9 cellular contexts compared by ENCODE assay signal in genomic region chr5:141330299-141331080, GRCh38. TPM values are rescaled to one million over a fixed set of nuclear protein-coding genes. Genes with fewer than 3 reads are reported as not detected.
DNase-seq lines count a peak whose midpoint lies in the region; FAIRE-seq and TF ChIP-seq lines count a peak whose summit lies in the region.
"Had no signal": no experiment of that assay in that cellular context is flagged by ENCODE, and none has a peak within 500 bp of the region (broad histone marks: within the 10 kb centered on the region; RNA-seq: fewer than 3 reads in every experiment).

PCDHGA1 (plus strand) TSS chr5:141330514.

- H3K27ac Mint-ChIP-seq in activated CD4-positive, alpha-beta memory T cell treated with anti-CD3 and anti-CD28 coated beads, Interleukin-2, amount 10 ng/mL, durations not matched to agents 7 days and 5 days: no peak within 1 kb of the TSS
- H3K27ac Mint-ChIP-seq in mesothelial cell of epicardium: no peak within 1 kb of the TSS

- DNase-seq in activated naive CD4-positive, alpha-beta T cell treated with Interleukin-2 at 50 U/mL for 16 hours: peak; percentile 37
- no peak for DNase-seq in activated naive CD4-positive, alpha-beta T cell treated with anti-CD3 and anti-CD28 coated beads, Interleukin-2, amount 50 U/mL, for 16 hours
- DNase-seq in Karpas-422 (peak; percentile 89), left kidney (ENCODE audit: low read depth, low spot score) (peak; percentile 38), mesothelial cell of epicardium (ENCODE audit: low spot score in 2 of 2, unreplicated experiment in 2 of 2) (no peak), retina (no peak), GM12891 (ENCODE audit: insufficient read length, low spot score) (no peak)
- DNase-seq in activated CD4-positive, alpha-beta memory T cell treated with anti-CD3 and anti-CD28 coated beads, Interleukin-2, amount 10 ng/mL, durations not matched to agents 7 days and 5 days: peak; percentile 39

- H3K27me3 Mint-ChIP-seq in activated CD4-positive, alpha-beta memory T cell treated with anti-CD3 and anti-CD28 coated beads, Interleukin-2, amount 10 ng/mL, durations not matched to agents 7 days and 5 days: peaks cover 30% of the 10 kb centered on the region
- H3K27me3 Mint-ChIP-seq in mesothelial cell of epicardium (ENCODE audit: low read depth): no peaks in the 10 kb centered on the region

- H3K27ac ChIP-seq in Karpas-422 (ENCODE audit: low read length): no peak within 1 kb of the TSS

- TF ChIP-seq CTCF in mesothelial cell of epicardium (IDR thresholded peaks at IDR 0.05; ENCODE audit: unreplicated experiment): no peak

- H3K36me3 ChIP-seq in Karpas-422 (ENCODE audit: insufficient read depth, low read length): no peaks in the 10 kb centered on the region

- H4K20me1 ChIP-seq in Karpas-422 (ENCODE audit: insufficient read depth, low read depth, low read length): no peaks in the 10 kb centered on the region

- H3K9me3 Mint-ChIP-seq in activated CD4-positive, alpha-beta memory T cell treated with anti-CD3 and anti-CD28 coated beads, Interleukin-2, amount 10 ng/mL, durations not matched to agents 7 days and 5 days: peaks cover 13% of the 10 kb centered on the region
- peaks cover 68% of the 10 kb centered on the region for H3K9me3 Mint-ChIP-seq in mesothelial cell of epicardium

- H3K27me3 ChIP-seq in Karpas-422 (ENCODE audit: low read length): no peaks in the 10 kb centered on the region

- peaks cover 5% of the 10 kb centered on the region for H3K4me1 Mint-ChIP-seq in activated CD4-positive, alpha-beta memory T cell treated with anti-CD3 and anti-CD28 coated beads, Interleukin-2, amount 10 ng/mL, durations not matched to agents 7 days and 5 days
- no peaks in the 10 kb centered on the region for H3K4me1 Mint-ChIP-seq in mesothelial cell of epicardium

- H3K9ac ChIP-seq in Karpas-422 (ENCODE audit: low read length): peak within 1 kb of the TSS; percentile 62

- no peaks in the 10 kb centered on the region for H3K9me2 ChIP-seq in Karpas-422 (replicated peaks; ENCODE audit: insufficient read depth, low read length)

- peaks cover 28% of the 10 kb centered on the region for H3K4me1 ChIP-seq in Karpas-422 (ENCODE audit: low read length)

- peak within 1 kb of the TSS; percentile 46 for H3K4me3 ChIP-seq in Karpas-422 (ENCODE audit: low read length)

- peak within 1 kb of the TSS; percentile 58 for H3K4me2 ChIP-seq in Karpas-422 (ENCODE audit: low read depth, low read length, poor library complexity, severe bottlenecking)

- POLR2A ChIA-PET in activated CD4-positive, alpha-beta memory T cell treated with anti-CD3 and anti-CD28 coated beads, Interleukin-2, amount 10 ng/mL, durations not matched to agents 7 days and 5 days (lab: Charles Lee): interaction anchor here (2.4 kb wide), 1 partner anchor 10 kb away, joined by 19 read pairs; the partner anchor contains the start of gene TAF7

- peaks cover 4% of the 10 kb centered on the region for H3K36me3 Mint-ChIP-seq in activated CD4-positive, alpha-beta memory T cell treated with anti-CD3 and anti-CD28 coated beads, Interleukin-2, amount 10 ng/mL, durations not matched to agents 7 days and 5 days (ENCODE audit: low read depth)
- H3K36me3 Mint-ChIP-seq in mesothelial cell of epicardium: peaks cover 8% of the 10 kb centered on the region

- no peaks in the 10 kb centered on the region for H3K9me3 ChIP-seq in Karpas-422 (ENCODE audit: low read length)

- no peak within 1 kb of the TSS for H3K4me3 Mint-ChIP-seq in activated CD4-positive, alpha-beta memory T cell treated with anti-CD3 and anti-CD28 coated beads, Interleukin-2, amount 10 ng/mL, durations not matched to agents 7 days and 5 days
- no peak within 1 kb of the TSS for H3K4me3 Mint-ChIP-seq in mesothelial cell of epicardium

- H3K79me2 ChIP-seq in Karpas-422 (ENCODE audit: low read length): no peaks in the 10 kb centered on the region

- peak within 1 kb of the TSS; percentile 46 for H2AFZ ChIP-seq in Karpas-422 (ENCODE audit: low read length)

- FAIRE-seq in GM12891 (lab: Jason Lieb, UNC): no peak
- FAIRE-seq: GM18507 had no signal

- CTCF ChIA-PET in activated CD4-positive, alpha-beta memory T cell treated with anti-CD3 and anti-CD28 coated beads, Interleukin-2, amount 10 ng/mL, durations not matched to agents 7 days and 5 days (lab: Charles Lee): interaction anchor here (0.7 to 4.0 kb wide), 10 partner anchors 9 to 993 kb away, joined by 3 to 30 read pairs (median 3); partner anchors contain the start of genes PCDHGA10, PCDHGA3, PCDHGB1 and PCDHGB3

- no peak for TF ChIP-seq POLR2A in GM12891 (IDR thresholded peaks at IDR 0.05; ENCODE audit: low read depth, low read length)

TF ChIP-seq in GM12891, 5 proteins besides CTCF, POLR2A, EP300 and RAD21:
- TF ChIP-seq PAX5 (IDR thresholded peaks at IDR 0.05; ENCODE audit: insufficient read depth, low read length, severe bottlenecking): no peak
- no peak for TF ChIP-seq POU2F2 (IDR thresholded peaks at IDR 0.05; ENCODE audit: low read depth, low read length)
- no peak for TF ChIP-seq POLR2AphosphoS5 (IDR thresholded peaks at IDR 0.05; ENCODE audit: low read depth, low read length)
- TF ChIP-seq TAF1 (IDR thresholded peaks at IDR 0.05; ENCODE audit: low read depth, low read length): no peak
- TF ChIP-seq SPI1 (IDR thresholded peaks at IDR 0.05; ENCODE audit: low read depth, low read length): no peak

RNA-seq across cellular contexts. Expression of gene PCDHGA1, which starts in this region (rescaled TPM):
- total RNA-seq in Karpas-422 (2014; rRNA removed; shearing (Covaris generic); ENCODE audit: low replicate concordance): 0.48 and 1.2 TPM in 2 replicates
- total RNA-seq in activated CD4-positive, alpha-beta memory T cell treated with anti-CD3 and anti-CD28 coated beads, Interleukin-2, amount 10 ng/mL, durations not matched to agents 7 days and 5 days: under 1 TPM in 1 of 2 experiments, not detected in 1; 0.05 TPM
- total RNA-seq in mesothelial cell of epicardium: 0.22 to 0.47 TPM (median 0.34 TPM) in 3 replicates
- polyA plus RNA-seq in GM12891 (2012; ENCODE audit: low read depth, missing spikeins): 0.06 TPM

Comparison
In these comparisons a context has a peak if more than half of its experiments do, and no peak if none do; other contexts are left out.
1. DNase-seq: peak in activated naive CD4-positive, alpha-beta T cell treated with Interleukin-2 at 50 U/mL for 16 hours (single experiment), Karpas-422 (single experiment) and left kidney (single experiment); none in activated naive CD4-positive, alpha-beta T cell treated with anti-CD3 and anti-CD28 coated beads, Interleukin-2, amount 50 U/mL, for 16 hours (single experiment), mesothelial cell of epicardium (0 of 2), retina (single experiment) and GM12891 (single experiment).
2. Peak in DNase-seq in activated CD4-positive, alpha-beta memory T cell treated with anti-CD3 and anti-CD28 coated beads, Interleukin-2, amount 10 ng/mL, durations not matched to agents 7 days and 5 days; RNA of the gene not detected or under 1 TPM.